Comparison of ENCODE assay signal across 16 cellular contexts in genomic region chrX:81390244-81390643, GRCh38.
DNase-seq lines count a peak whose midpoint lies in the region; ATAC-seq and TF ChIP-seq lines count a peak whose summit lies in the region.
"Had no signal": no experiment of that assay in that cellular context is flagged by ENCODE, and none has a peak within 500 bp of the region (broad histone marks: within the 10 kb centered on the region; RNA-seq: fewer than 3 reads in every experiment).

No MANE protein-coding gene starts in this region.

- H3K4me1 ChIP-seq in Karpas-422 (ENCODE audit: low read length): no peaks in the 10 kb centered on the region
- H3K4me1 ChIP-seq: right atrium auricular region had no signal

- peak; percentile 88 for ATAC-seq in GM18505 (IDR thresholded peaks at IDR 0.05; ENCODE audit: unreplicated experiment)
- peak; percentile 69 for ATAC-seq in GM19455 (IDR thresholded peaks at IDR 0.05; ENCODE audit: unreplicated experiment)
- ATAC-seq in HG02852 (IDR thresholded peaks at IDR 0.05; ENCODE audit: unreplicated experiment): peak; percentile 88
- peak; percentile 90 for ATAC-seq in HG03565 (IDR thresholded peaks at IDR 0.05; ENCODE audit: unreplicated experiment)
- ATAC-seq: esophagus mucosa; naive thymus-derived CD8-positive, alpha-beta T cell had no signal

- no peak overlapping the region for H3K4me2 ChIP-seq in Karpas-422 (ENCODE audit: low read depth, low read length, poor library complexity, severe bottlenecking)

- no peak overlapping the region for H3K9ac ChIP-seq in Karpas-422 (ENCODE audit: low read length)

- H3K79me2 ChIP-seq in Karpas-422 (ENCODE audit: low read length): no peaks in the 10 kb centered on the region

- H2AFZ ChIP-seq in Karpas-422 (ENCODE audit: low read length): no peak overlapping the region

- no peaks in the 10 kb centered on the region for H3K9me3 ChIP-seq in Karpas-422 (ENCODE audit: low read length)
- H3K9me3 ChIP-seq: MG63 had no signal

- H3K9me2 ChIP-seq in Karpas-422 (replicated peaks; ENCODE audit: insufficient read depth, low read length): no peaks in the 10 kb centered on the region

- no peaks in the 10 kb centered on the region for H3K27me3 ChIP-seq in Karpas-422 (ENCODE audit: low read length)
- H3K27me3 ChIP-seq: MG63, right atrium auricular region had no signal

- no peak for TF ChIP-seq POLR2A in GM18505 (IDR thresholded peaks at IDR 0.05; ENCODE audit: borderline replicate concordance, extremely low read depth, insufficient read depth, insufficient read length)

- H3K4me3 ChIP-seq in Karpas-422 (ENCODE audit: low read length): no peak overlapping the region
- H3K4me3 ChIP-seq: MG63, right atrium auricular region had no signal

- no peaks in the 10 kb centered on the region for H4K20me1 ChIP-seq in Karpas-422 (ENCODE audit: insufficient read depth, low read depth, low read length)

- H3K36me3 ChIP-seq in Karpas-422 (ENCODE audit: insufficient read depth, low read length): no peaks in the 10 kb centered on the region
- H3K36me3 ChIP-seq: MG63, right atrium auricular region had no signal

- no peak for DNase-seq in AML-193 (lab: John Stamatoyannopoulos, UW)
- no peak for DNase-seq in Karpas-422
- no peak for DNase-seq in NCI-H526 (lab: John Stamatoyannopoulos, UW)
- no peak for DNase-seq in central memory CD4-positive, alpha-beta T cell
- DNase-seq: DND-41; HCEC 1CT; MG63; naive thymus-derived CD8-positive, alpha-beta T cell; NCI-H226; stimulated activated CD4-positive, alpha-beta T cell treated with anti-CD3 and anti-CD28 coated beads, Interleukin-4, amount 100 ng/mL, for 4 hours had no signal

- H3K27ac ChIP-seq in Karpas-422 (ENCODE audit: low read length): no peak overlapping the region
- H3K27ac ChIP-seq: right atrium auricular region had no signal
